In genomic region chr12:51028126-51028810, GRCh38 we compare ENCODE assay signal across 8 cellular contexts. TPM values are rescaled to one million over a fixed set of nuclear protein-coding genes. Genes with fewer than 3 reads are reported as not detected.
DNase-seq lines count a peak whose midpoint lies in the region; ATAC-seq and TF ChIP-seq lines count a peak whose summit lies in the region.

No MANE protein-coding gene starts in this region.

- ATAC-seq in GM21390 (IDR thresholded peaks at IDR 0.05; ENCODE audit: unreplicated experiment) = no peak
- no peak for ATAC-seq in HG03280 (IDR thresholded peaks at IDR 0.05; ENCODE audit: unreplicated experiment)

- H3K23ac ChIP-seq in trophoblast cell (ENCODE audit: low read length) = no peak overlapping the region

- H4K8ac ChIP-seq in trophoblast cell (ENCODE audit: low read depth, low read length) = peak overlapping the region; percentile 32

- H2BK12ac ChIP-seq in trophoblast cell (ENCODE audit: low read length) = peak overlapping the region; percentile 96

- peak overlapping the region; percentile 77 for H2AFZ ChIP-seq in trophoblast cell (ENCODE audit: insufficient read depth, low read length, poor library complexity)

- H3K27ac ChIP-seq in epithelial cell of prostate (peak overlapping the region; percentile 44), trophoblast cell (ENCODE audit: low read depth, low read length) (peak overlapping the region; percentile 92)

- H3K4me1 ChIP-seq in trophoblast cell (ENCODE audit: control insufficient read depth in 1 of 2, insufficient read depth in 2 of 2, low read length in 2 of 2) = peaks cover 11 to 27% of the 10 kb centered on the region in 2 experiments

- peaks cover 32% of the 10 kb centered on the region for H3K79me1 ChIP-seq in trophoblast cell (ENCODE audit: low read length)

- H3K9me3 ChIP-seq in trophoblast cell (ENCODE audit: insufficient read depth, low read depth, low read length) = no peaks in the 10 kb centered on the region

- no peak overlapping the region for H3K4me3 ChIP-seq in trophoblast cell (ENCODE audit: low read depth, low read length)

- H2AK5ac ChIP-seq in trophoblast cell (ENCODE audit: low read length) = peak overlapping the region; percentile 49

- H3K79me2 ChIP-seq in trophoblast cell (ENCODE audit: control insufficient read depth, insufficient read depth, low read length, poor library complexity) = peaks cover 12% of the 10 kb centered on the region

- DNase-seq in NCI-H1417 (lab: John Stamatoyannopoulos, UW) = peak in 2 of 3 experiments; percentile 36 to 73
- DNase-seq in NCI-H1417 treated with DMSO at 0.1 percent for 48 hours (lab: John Stamatoyannopoulos, UW) = no peak
- DNase-seq in SHP77 (lab: John Stamatoyannopoulos, UW) = peak; percentile 38 to 48
- DNase-seq in epithelial cell of prostate (ENCODE audit: low read depth, low spot score) = no peak
- peak; percentile 61 to 84 for DNase-seq in trophoblast cell

- H3K36me3 ChIP-seq in trophoblast cell (ENCODE audit: control insufficient read depth in 1 of 2, insufficient read depth in 2 of 2, low read length in 2 of 2) = no peaks in the 10 kb centered on the region

- peak overlapping the region; percentile 64 for H3K4me2 ChIP-seq in trophoblast cell (ENCODE audit: low read length)

- WGBS in trophoblast cell (ENCODE audit: extremely low coverage, insufficient coverage, insufficient read length) = no CpG with 5 or more reads among the region's 9 CpGs

- peak overlapping the region; percentile 89 for H2BK5ac ChIP-seq in trophoblast cell (ENCODE audit: low read depth, low read length, poor library complexity)

- H4K91ac ChIP-seq in trophoblast cell (ENCODE audit: low read depth, low read length) = peak overlapping the region; percentile 82

- no peaks in the 10 kb centered on the region for H3K27me3 ChIP-seq in trophoblast cell (ENCODE audit: insufficient read depth, low read length)

- H4K12ac ChIP-seq in trophoblast cell (ENCODE audit: low read depth, low read length) = peak overlapping the region; percentile 47

- peak overlapping the region; percentile 29 for H3K18ac ChIP-seq in trophoblast cell (ENCODE audit: low read length)

- H3K9ac ChIP-seq in trophoblast cell (ENCODE audit: low read length) = no peak overlapping the region

- TF ChIP-seq CTCF in LNCAP (IDR thresholded peaks at IDR 0.05) = peak; percentile 26; the same call in 1 of the 2 replicates

- no peak overlapping the region for H3K4ac ChIP-seq in trophoblast cell (ENCODE audit: low read depth, low read length)

- peak overlapping the region; percentile 80 for H2BK120ac ChIP-seq in trophoblast cell (ENCODE audit: insufficient read depth, low read length, poor library complexity)

- peak overlapping the region; percentile 55 for H3K14ac ChIP-seq in trophoblast cell (ENCODE audit: low read length)

RNA-seq across cellular contexts. Expression of gene SLC11A2, which starts 2.1 kb away (rescaled TPM):
- 33.1 and 33.8 TPM in 2 replicates for polyA plus RNA-seq in trophoblast cell (2013)

RNA-seq across cellular contexts. Expression of gene LETMD1, which starts 19.9 kb away (rescaled TPM):
- 21.3 TPM in 2 replicates for polyA plus RNA-seq in trophoblast cell (2013)

RNA-seq across cellular contexts. Expression of gene CSRNP2, which starts 55.1 kb away (rescaled TPM):
- 24.1 and 24.9 TPM in 2 replicates for polyA plus RNA-seq in trophoblast cell (2013)

Comparison
In these comparisons a context has a peak if more than half of its experiments do, and no peak if none do; other contexts are left out.
1. DNase-seq: peak in NCI-H1417 (2 of 3), SHP77 (2 of 2) and trophoblast cell (2 of 2); none in NCI-H1417 treated with DMSO at 0.1 percent for 48 hours (single experiment) and epithelial cell of prostate (single experiment).